Comparison of ENCODE assay signal across 11 cellular contexts in genomic region chr14:24308342-24309124, GRCh38. TPM values are rescaled to one million over a fixed set of nuclear protein-coding genes. Genes with fewer than 3 reads are reported as not detected.
DNase-seq lines count a peak whose midpoint lies in the region; ATAC-seq, FAIRE-seq and TF ChIP-seq lines count a peak whose summit lies in the region.
"Had no signal": no experiment of that assay in that cellular context is flagged by ENCODE, and none has a peak within 500 bp of the region (broad histone marks: within the 10 kb centered on the region; RNA-seq: fewer than 3 reads in every experiment).

No MANE protein-coding gene starts in this region.

- H3K4me3 ChIP-seq in HepG2 (replicated peaks in 1 of 3; ENCODE audit: insufficient read depth in 1 of 3, low read depth in 2 of 3, low read length in 3 of 3) (peak overlapping the region in 2 of 3 experiments; percentile 44 to 73; a peak in 3 of 6 replicates), transverse colon (no peak overlapping the region), esophagus muscularis mucosa (no peak overlapping the region)

- no peak for TF ChIP-seq EP300 in HepG2 (IDR thresholded peaks at IDR 0.05; ENCODE audit: low read depth in 2 of 2, low read length in 2 of 2)
- TF ChIP-seq EP300 in HepG2 (CRISPR knock-in tag; IDR thresholded peaks at IDR 0.05; ENCODE audit: borderline replicate concordance): no peak
- TF ChIP-seq EP300 in transverse colon (IDR thresholded peaks at IDR 0.05; ENCODE audit: low read depth): no peak
- TF ChIP-seq EP300 in esophagus muscularis mucosa (IDR thresholded peaks at IDR 0.05): no peak

- CTCF ChIA-PET in HepG2 (lab: Yijun Ruan, JAX; ENCODE audit: low intra/inter-chr PET ratio, low total read pairs): interaction anchor here (1.2 to 3.4 kb wide), 5 partner anchors 8 to 123 kb away, joined by 3 to 45 read pairs (median 7); partner anchors contain the start of genes DHRS1, MDP1, NOP9 and TINF2

- no peak for TF ChIP-seq CTCF in HepG2 (CRISPR knock-in tag; IDR thresholded peaks at IDR 0.05)
- TF ChIP-seq CTCF in transverse colon (IDR thresholded peaks at IDR 0.05): peak in 3 of 5 experiments; percentile 2 to 6 (median 4)
- TF ChIP-seq CTCF in esophagus muscularis mucosa (IDR thresholded peaks at IDR 0.05): peak in 1 of 3 experiments; percentile 10
- TF ChIP-seq CTCF in GM13977 (IDR thresholded peaks at IDR 0.05; ENCODE audit: extremely low read depth, insufficient read depth, missing control alignments): no peak

- peaks cover 23% of the 10 kb centered on the region for H3K36me3 Mint-ChIP-seq in activated naive CD4-positive, alpha-beta T cell treated with anti-CD3 and anti-CD28 coated beads, Interleukin-2, amount 50 U/mL, for 24 hours
- H3K36me3 Mint-ChIP-seq in activated T-helper 1 cell treated with anti-CD3 and anti-CD28 coated beads, Interleukin-12 subunit alpha, Interleukin-12 subunit beta, Interleukin-2, Interleukin-4 antibody, amounts not matched to agents 30 ng/mL and 10 ng/mL and 1 ng/mL, durations not matched to agents 14 hours and 24 hours and 36 hours (ENCODE audit: low read depth): peaks cover 61% of the 10 kb centered on the region

- H3K27ac ChIP-seq in HepG2 (ENCODE audit: extremely low read length, insufficient read depth, low read length) (peak overlapping the region; percentile 90), transverse colon (peak overlapping the region; percentile 70 to 78 (median 76)), esophagus muscularis mucosa (replicated peaks in 1 of 4) (no peak overlapping the region)

- no peak for FAIRE-seq in HepG2 (lab: Jason Lieb, UNC)
- FAIRE-seq: pancreas, TTC549 had no signal

- H3K79me2 ChIP-seq in HepG2 (ENCODE audit: insufficient read depth, low read length): peaks cover 9% of the 10 kb centered on the region

- no peak overlapping the region for H2AFZ ChIP-seq in HepG2 (ENCODE audit: low read length)

- TF ChIP-seq POLR2A in HepG2 (IDR thresholded peaks at IDR 0.05; ENCODE audit: insufficient read depth in 1 of 2, low read depth in 2 of 2, low read length in 2 of 2) (no peak), transverse colon (IDR thresholded peaks at IDR 0.05) (no peak), esophagus muscularis mucosa (IDR thresholded peaks at IDR 0.05; ENCODE audit: low read depth) (no peak)

- TF ChIP-seq RAD21 in HepG2 (CRISPR knock-in tag; IDR thresholded peaks at IDR 0.05): no peak

- peak overlapping the region; percentile 6 for H3K4me3 Mint-ChIP-seq in activated naive CD4-positive, alpha-beta T cell treated with anti-CD3 and anti-CD28 coated beads, Interleukin-2, amount 50 U/mL, for 24 hours
- H3K4me3 Mint-ChIP-seq in activated T-helper 1 cell treated with anti-CD3 and anti-CD28 coated beads, Interleukin-12 subunit alpha, Interleukin-12 subunit beta, Interleukin-2, Interleukin-4 antibody, amounts not matched to agents 30 ng/mL and 10 ng/mL and 1 ng/mL, durations not matched to agents 14 hours and 24 hours and 36 hours: peak overlapping the region; percentile 25

- no peaks in the 10 kb centered on the region for H3K9me3 ChIP-seq in HepG2 (ENCODE audit: low read length)
- no peaks in the 10 kb centered on the region for H3K9me3 ChIP-seq in transverse colon
- H3K9me3 ChIP-seq in esophagus muscularis mucosa: no peaks in the 10 kb centered on the region
- H3K9me3 ChIP-seq: pancreas had no signal

- H4K20me1 ChIP-seq in HepG2 (ENCODE audit: insufficient read depth, low read length): no peaks in the 10 kb centered on the region

- in situ Hi-C loops in HepG2 (cut with HindIII; ENCODE audit: extremely low pct_ligation_motif_present, low pct_unique_long_range_greater_than_20kb) (no loop called here), transverse colon (cut with MboI; ENCODE audit: low pct_ligation_motif_present in 1 of 4, low pct_unique_long_range_greater_than_20kb in 1 of 4, low sequenced_read_pairs in 3 of 4) (no loop called here), GM13977 (cut with MboI; ENCODE audit: low pct_unique_long_range_greater_than_20kb, low sequenced_read_pairs, unreplicated experiment) (no loop called here)

- peak overlapping the region; percentile 86 for H3K9ac ChIP-seq in HepG2 (ENCODE audit: insufficient read depth, low read depth, low read length)

- H3K4me2 ChIP-seq in HepG2 (ENCODE audit: low read depth, low read length): peak overlapping the region; percentile 92

- no TSS peak for BruUV-seq in HepG2 (replicated peaks; lab: Mats Ljungman, UMichigan)

- intact Hi-C loops in activated T-helper 1 cell treated with anti-CD3 and anti-CD28 coated beads, Interleukin-12 subunit alpha, Interleukin-12 subunit beta, Interleukin-2, Interleukin-4 antibody, amounts not matched to agents 30 ng/mL and 10 ng/mL and 1 ng/mL, durations not matched to agents 14 hours and 24 hours and 36 hours (cut with micrococcal nuclease): loop anchor here (1.0 kb wide), 3 partner anchors 9 to 92 kb away; partner anchors contain the start of genes DHRS1, MDP1 and NOP9
- intact Hi-C loops in HepG2 (cut with micrococcal nuclease; ENCODE audit: unreplicated experiment) (loop anchor here (2.0 kb wide), 1 partner anchor 66 kb away; the partner anchor contains the start of gene TINF2), transverse colon (cut with DNase I; ENCODE audit: low total_unique reads) (no loop called here), esophagus muscularis mucosa (cut with DNase I) (no loop called here)

- H3K4me1 ChIP-seq in HepG2 (ENCODE audit: insufficient read depth, low read length): peaks cover 48% of the 10 kb centered on the region
- peaks cover 19 to 54% (median 47%) of the 10 kb centered on the region in 4 donors for H3K4me1 ChIP-seq in transverse colon
- H3K4me1 ChIP-seq in esophagus muscularis mucosa: peaks cover 26 to 54% (median 43%) of the 10 kb centered on the region in 4 donors

- peaks cover 54% of the 10 kb centered on the region for H3K4me1 Mint-ChIP-seq in activated naive CD4-positive, alpha-beta T cell treated with anti-CD3 and anti-CD28 coated beads, Interleukin-2, amount 50 U/mL, for 24 hours
- peaks cover 58% of the 10 kb centered on the region for H3K4me1 Mint-ChIP-seq in activated T-helper 1 cell treated with anti-CD3 and anti-CD28 coated beads, Interleukin-12 subunit alpha, Interleukin-12 subunit beta, Interleukin-2, Interleukin-4 antibody, amounts not matched to agents 30 ng/mL and 10 ng/mL and 1 ng/mL, durations not matched to agents 14 hours and 24 hours and 36 hours (ENCODE audit: low read depth)

- H3K36me3 ChIP-seq in HepG2 (replicated peaks in 1 of 2; ENCODE audit: control insufficient read depth in 1 of 2, insufficient read depth in 2 of 2, low read length in 2 of 2): peaks cover 31 to 35% of the 10 kb centered on the region in 2 experiments
- H3K36me3 ChIP-seq in transverse colon: peaks cover 0 to 24% (median 12%) of the 10 kb centered on the region in 4 donors
- H3K36me3 ChIP-seq in esophagus muscularis mucosa: peaks cover 35 to 44% (median 41%) of the 10 kb centered on the region in 4 donors

- H3K27me3 ChIP-seq in HepG2 (ENCODE audit: control insufficient read depth in 1 of 2, insufficient read depth in 2 of 2, low read length in 2 of 2) (no peaks in the 10 kb centered on the region; a peak in 1 of 5 replicates), transverse colon (no peaks in the 10 kb centered on the region), esophagus muscularis mucosa (no peaks in the 10 kb centered on the region)
- H3K27me3 ChIP-seq: pancreas had no signal

- peak overlapping the region; percentile 31 for H3K27ac Mint-ChIP-seq in activated naive CD4-positive, alpha-beta T cell treated with anti-CD3 and anti-CD28 coated beads, Interleukin-2, amount 50 U/mL, for 24 hours
- H3K27ac Mint-ChIP-seq in activated T-helper 1 cell treated with anti-CD3 and anti-CD28 coated beads, Interleukin-12 subunit alpha, Interleukin-12 subunit beta, Interleukin-2, Interleukin-4 antibody, amounts not matched to agents 30 ng/mL and 10 ng/mL and 1 ng/mL, durations not matched to agents 14 hours and 24 hours and 36 hours: no peak overlapping the region

- POLR2A ChIA-PET in HepG2 (lab: Yijun Ruan, JAX): interaction anchor here (0.6 to 24.7 kb wide), 47 partner anchors 8 to 1002 kb away, joined by 3 to 850 read pairs (median 7); partner anchors contain the start of genes BCL2L2, CBLN3, CHMP4A and DCAF11

- 86% methylated on average over 7 of the region's 7 CpGs for WGBS in HepG2 (ENCODE audit: low lambda C conversion rate)
- 75 to 90% methylated on average over 4 to 7 of the region's 7 CpGs for WGBS in transverse colon (ENCODE audit: low coverage in 1 of 2), 2 donors
- WGBS in esophagus muscularis mucosa: 88% methylated on average over 7 of the region's 7 CpGs

- no peaks in the 10 kb centered on the region for H3K9me3 Mint-ChIP-seq in activated naive CD4-positive, alpha-beta T cell treated with anti-CD3 and anti-CD28 coated beads, Interleukin-2, amount 50 U/mL, for 24 hours
- H3K9me3 Mint-ChIP-seq in activated T-helper 1 cell treated with anti-CD3 and anti-CD28 coated beads, Interleukin-12 subunit alpha, Interleukin-12 subunit beta, Interleukin-2, Interleukin-4 antibody, amounts not matched to agents 30 ng/mL and 10 ng/mL and 1 ng/mL, durations not matched to agents 14 hours and 24 hours and 36 hours: no peaks in the 10 kb centered on the region

- DNase-seq in activated naive CD4-positive, alpha-beta T cell treated with anti-CD3 and anti-CD28 coated beads, Interleukin-2, amount 50 U/mL, for 16 hours: no peak
- DNase-seq in activated T-helper 1 cell treated with anti-CD3 and anti-CD28 coated beads, Interleukin-12 subunit alpha, Interleukin-12 subunit beta, Interleukin-2, Interleukin-4 antibody, amounts not matched to agents 30 ng/mL and 10 ng/mL and 1 ng/mL, durations not matched to agents 14 hours and 24 hours and 36 hours (ENCODE audit: low spot score): no peak
- no peak for DNase-seq in HepG2 (ENCODE audit: low spot score)
- DNase-seq in transverse colon: no peak
- no peak for DNase-seq in esophagus muscularis mucosa (ENCODE audit: extremely low spot score)
- no peak for DNase-seq in glomerular visceral epithelial cell (ENCODE audit: extremely low spot score)
- DNase-seq in GM13977 (ENCODE audit: low spot score): no peak

- ATAC-seq in HepG2: no peak; the same call in 1 of the 3 replicates

- no peaks in the 10 kb centered on the region for H3K27me3 Mint-ChIP-seq in activated naive CD4-positive, alpha-beta T cell treated with anti-CD3 and anti-CD28 coated beads, Interleukin-2, amount 50 U/mL, for 24 hours
- H3K27me3 Mint-ChIP-seq in activated T-helper 1 cell treated with anti-CD3 and anti-CD28 coated beads, Interleukin-12 subunit alpha, Interleukin-12 subunit beta, Interleukin-2, Interleukin-4 antibody, amounts not matched to agents 30 ng/mL and 10 ng/mL and 1 ng/mL, durations not matched to agents 14 hours and 24 hours and 36 hours (ENCODE audit: insufficient read depth): peaks cover 1% of the 10 kb centered on the region

RNA-seq across cellular contexts. Expression of gene CIDEB, which starts 0.8 kb away (rescaled TPM):
- 18.1 and 18.7 TPM in 2 replicates for total RNA-seq in activated T-helper 1 cell treated with anti-CD3 and anti-CD28 coated beads, Interleukin-12 subunit alpha, Interleukin-12 subunit beta, Interleukin-2, Interleukin-4 antibody, amounts not matched to agents 30 ng/mL and 10 ng/mL and 1 ng/mL, durations not matched to agents 14 hours and 24 hours and 36 hours
- total RNA-seq in HepG2 (2016; rRNA removed; fragmentation: Illumina TruSeq; extraction: Trizol) (22.4 and 35.8 TPM in 2 replicates), transverse colon (100 to 1,000 TPM in 1 of 4 donors, 10 to 100 TPM in 2, 1 to 10 TPM in 1; 6.7 to 168 (median 23.6) TPM), esophagus muscularis mucosa (10 to 100 TPM in 1 of 4 donors, 1 to 10 TPM in 3; 6.6 to 12.5 (median 8.1) TPM)
- total RNA-seq in HepG2 (2016; cell fraction: cytosol; rRNA removed; fragmentation: Illumina TruSeq; extraction: Trizol; ENCODE audit: low read depth): 7.4 and 8.6 TPM in 2 replicates
- 25.0 and 33.5 TPM in 2 replicates for total RNA-seq in HepG2 (2016; cell fraction: insoluble cytoplasmic fraction; rRNA removed; fragmentation: Illumina TruSeq; extraction: Trizol)
- 10.2 and 11.5 TPM in 2 replicates for total RNA-seq in HepG2 (2016; cell fraction: membrane; rRNA removed; fragmentation: Illumina TruSeq; extraction: Trizol)
- total RNA-seq in HepG2 (2016; cell fraction: nucleus; rRNA removed; fragmentation: Illumina TruSeq; extraction: Trizol): 35.1 and 36.7 TPM in 2 replicates
- polyA plus RNA-seq in HepG2 (2011; rRNA removed): 110 and 143 TPM in 2 replicates
- 88.2 and 112 TPM in 2 replicates for polyA plus RNA-seq in HepG2 (2011; cell fraction: cytosol; rRNA removed)
- 47.6 and 66.7 TPM in 2 replicates for polyA plus RNA-seq in HepG2 (2011; cell fraction: nucleus; rRNA removed)
- polyA plus RNA-seq in HepG2 (2012): 94.8 and 120 TPM in 2 replicates
- 15.9 and 18.8 TPM in 2 replicates for polyA plus RNA-seq in HepG2 (2016; cell fraction: cytosol; fragmentation: Illumina TruSeq; extraction: Trizol; ENCODE audit: low read depth)
- 56.4 and 59.4 TPM in 2 replicates for polyA plus RNA-seq in HepG2 (2016; cell fraction: insoluble cytoplasmic fraction; fragmentation: Illumina TruSeq; extraction: Trizol; ENCODE audit: low read depth)
- polyA plus RNA-seq in HepG2 (2016; cell fraction: membrane; fragmentation: Illumina TruSeq; extraction: Trizol; ENCODE audit: low read depth): 21.0 and 22.1 TPM in 2 replicates
- 101 TPM in 2 replicates for polyA plus RNA-seq in HepG2 (2016; cell fraction: nucleus; fragmentation: Illumina TruSeq; extraction: Trizol; ENCODE audit: insufficient read depth, low read depth)
- 15.9 and 85.1 TPM in 2 replicates for polyA minus RNA-seq in HepG2 (2011; rRNA and poly(A)+ RNA removed; ENCODE audit: low replicate concordance)
- 34.0 and 49.4 TPM in 2 replicates for polyA minus RNA-seq in HepG2 (2011; cell fraction: cytosol; rRNA and poly(A)+ RNA removed)
- polyA minus RNA-seq in HepG2 (2011; cell fraction: nucleus; rRNA and poly(A)+ RNA removed): 21.4 and 33.2 TPM in 2 replicates
- total RNA-seq: RPMI7951 had no signal

RNA-seq across cellular contexts. Expression of gene LTB4R2, which starts 1.4 kb away (rescaled TPM):
- 8.9 and 10.3 TPM in 2 replicates for total RNA-seq in activated T-helper 1 cell treated with anti-CD3 and anti-CD28 coated beads, Interleukin-12 subunit alpha, Interleukin-12 subunit beta, Interleukin-2, Interleukin-4 antibody, amounts not matched to agents 30 ng/mL and 10 ng/mL and 1 ng/mL, durations not matched to agents 14 hours and 24 hours and 36 hours
- total RNA-seq in HepG2 (2016; rRNA removed; fragmentation: Illumina TruSeq; extraction: Trizol) (1.4 and 6.9 TPM in 2 replicates), transverse colon (10 to 100 TPM in 1 of 4 donors, 1 to 10 TPM in 3; 4.4 to 81.5 (median 7.1) TPM), esophagus muscularis mucosa (1 to 10 TPM; 1.7 to 3.7 (median 2.4) TPM)
- total RNA-seq in HepG2 (2016; cell fraction: cytosol; rRNA removed; fragmentation: Illumina TruSeq; extraction: Trizol; ENCODE audit: low read depth): 0.40 and 0.44 TPM in 2 replicates
- total RNA-seq in HepG2 (2016; cell fraction: insoluble cytoplasmic fraction; rRNA removed; fragmentation: Illumina TruSeq; extraction: Trizol): 1.7 and 7.1 TPM in 2 replicates
- 0.93 and 1.2 TPM in 2 replicates for total RNA-seq in HepG2 (2016; cell fraction: membrane; rRNA removed; fragmentation: Illumina TruSeq; extraction: Trizol)
- total RNA-seq in HepG2 (2016; cell fraction: nucleus; rRNA removed; fragmentation: Illumina TruSeq; extraction: Trizol): 10.5 and 12.4 TPM in 2 replicates
- polyA plus RNA-seq in HepG2 (2011; rRNA removed): 3.9 and 6.1 TPM in 2 replicates
- polyA plus RNA-seq in HepG2 (2011; cell fraction: cytosol; rRNA removed): 0.65 and 1.5 TPM in 2 replicates
- 94.5 and 110 TPM in 2 replicates for polyA plus RNA-seq in HepG2 (2011; cell fraction: nucleus; rRNA removed)
- polyA plus RNA-seq in HepG2 (2012): 4.0 and 7.4 TPM in 2 replicates
- 0.31 and 0.36 TPM in 2 replicates for polyA plus RNA-seq in HepG2 (2016; cell fraction: cytosol; fragmentation: Illumina TruSeq; extraction: Trizol; ENCODE audit: low read depth)
- 1.1 and 1.5 TPM in 2 replicates for polyA plus RNA-seq in HepG2 (2016; cell fraction: insoluble cytoplasmic fraction; fragmentation: Illumina TruSeq; extraction: Trizol; ENCODE audit: low read depth)
- polyA plus RNA-seq in HepG2 (2016; cell fraction: membrane; fragmentation: Illumina TruSeq; extraction: Trizol; ENCODE audit: low read depth): 0.33 and 0.39 TPM in 2 replicates
- polyA plus RNA-seq in HepG2 (2016; cell fraction: nucleus; fragmentation: Illumina TruSeq; extraction: Trizol; ENCODE audit: insufficient read depth, low read depth): 19.7 and 20.2 TPM in 2 replicates
- polyA minus RNA-seq in HepG2 (2011; rRNA and poly(A)+ RNA removed; ENCODE audit: low replicate concordance): 7.7 and 12.0 TPM in 2 replicates
- 1.2 TPM in 2 replicates for polyA minus RNA-seq in HepG2 (2011; cell fraction: cytosol; rRNA and poly(A)+ RNA removed)
- 40.7 and 44.3 TPM in 2 replicates for polyA minus RNA-seq in HepG2 (2011; cell fraction: nucleus; rRNA and poly(A)+ RNA removed)

RNA-seq across cellular contexts. Expression of gene LTB4R, which starts 2.8 kb away (rescaled TPM):
- 10.1 and 11.1 TPM in 2 replicates for total RNA-seq in activated T-helper 1 cell treated with anti-CD3 and anti-CD28 coated beads, Interleukin-12 subunit alpha, Interleukin-12 subunit beta, Interleukin-2, Interleukin-4 antibody, amounts not matched to agents 30 ng/mL and 10 ng/mL and 1 ng/mL, durations not matched to agents 14 hours and 24 hours and 36 hours
- total RNA-seq in HepG2 (2016; rRNA removed; fragmentation: Illumina TruSeq; extraction: Trizol) (1.00 and 3.2 TPM in 2 replicates), transverse colon (1 to 10 TPM; 1.1 to 8.3 (median 6.2) TPM), esophagus muscularis mucosa (1 to 10 TPM in 3 of 4 donors, under 1 TPM in 1; 0.42 to 6.0 (median 2.9) TPM)
- 0.40 and 0.53 TPM in 2 replicates for total RNA-seq in HepG2 (2016; cell fraction: cytosol; rRNA removed; fragmentation: Illumina TruSeq; extraction: Trizol; ENCODE audit: low read depth)
- 0.25 and 2.9 TPM in 2 replicates for total RNA-seq in HepG2 (2016; cell fraction: insoluble cytoplasmic fraction; rRNA removed; fragmentation: Illumina TruSeq; extraction: Trizol)
- 0.55 and 0.59 TPM in 2 replicates for total RNA-seq in HepG2 (2016; cell fraction: membrane; rRNA removed; fragmentation: Illumina TruSeq; extraction: Trizol)
- 4.9 and 6.3 TPM in 2 replicates for total RNA-seq in HepG2 (2016; cell fraction: nucleus; rRNA removed; fragmentation: Illumina TruSeq; extraction: Trizol)
- 8.2 and 12.4 TPM in 2 replicates for polyA plus RNA-seq in HepG2 (2011; rRNA removed)
- polyA plus RNA-seq in HepG2 (2011; cell fraction: cytosol; rRNA removed): 1.2 and 1.9 TPM in 2 replicates
- polyA plus RNA-seq in HepG2 (2011; cell fraction: nucleus; rRNA removed): 89.0 and 109 TPM in 2 replicates
- polyA plus RNA-seq in HepG2 (2012): 9.0 and 9.1 TPM in 2 replicates
- polyA plus RNA-seq in HepG2 (2016; cell fraction: cytosol; fragmentation: Illumina TruSeq; extraction: Trizol; ENCODE audit: low read depth): 0.10 and 0.24 TPM in 2 replicates
- polyA plus RNA-seq in HepG2 (2016; cell fraction: insoluble cytoplasmic fraction; fragmentation: Illumina TruSeq; extraction: Trizol; ENCODE audit: low read depth): 0.76 and 0.87 TPM in 2 replicates
- 0.37 and 0.90 TPM in 2 replicates for polyA plus RNA-seq in HepG2 (2016; cell fraction: membrane; fragmentation: Illumina TruSeq; extraction: Trizol; ENCODE audit: low read depth)
- polyA plus RNA-seq in HepG2 (2016; cell fraction: nucleus; fragmentation: Illumina TruSeq; extraction: Trizol; ENCODE audit: insufficient read depth, low read depth): 22.4 and 23.6 TPM in 2 replicates
- polyA minus RNA-seq in HepG2 (2011; rRNA and poly(A)+ RNA removed; ENCODE audit: low replicate concordance): 13.2 and 32.8 TPM in 2 replicates
- 0.30 and 1.5 TPM in 2 replicates for polyA minus RNA-seq in HepG2 (2011; cell fraction: cytosol; rRNA and poly(A)+ RNA removed)
- polyA minus RNA-seq in HepG2 (2011; cell fraction: nucleus; rRNA and poly(A)+ RNA removed): 17.3 and 18.9 TPM in 2 replicates

RNA-seq across cellular contexts. Expression of gene NOP9, which starts 8.9 kb away (rescaled TPM):
- total RNA-seq in activated T-helper 1 cell treated with anti-CD3 and anti-CD28 coated beads, Interleukin-12 subunit alpha, Interleukin-12 subunit beta, Interleukin-2, Interleukin-4 antibody, amounts not matched to agents 30 ng/mL and 10 ng/mL and 1 ng/mL, durations not matched to agents 14 hours and 24 hours and 36 hours: 49.3 and 52.6 TPM in 2 replicates
- total RNA-seq in HepG2 (2016; rRNA removed; fragmentation: Illumina TruSeq; extraction: Trizol): 61.6 and 64.5 TPM in 2 replicates
- total RNA-seq in HepG2 (2016; cell fraction: cytosol; rRNA removed; fragmentation: Illumina TruSeq; extraction: Trizol; ENCODE audit: low read depth): 2.7 and 3.4 TPM in 2 replicates
- total RNA-seq in HepG2 (2016; cell fraction: insoluble cytoplasmic fraction; rRNA removed; fragmentation: Illumina TruSeq; extraction: Trizol): 58.5 and 62.7 TPM in 2 replicates
- total RNA-seq in HepG2 (2016; cell fraction: membrane; rRNA removed; fragmentation: Illumina TruSeq; extraction: Trizol): 11.3 and 12.5 TPM in 2 replicates
- 38.6 and 43.3 TPM in 2 replicates for total RNA-seq in HepG2 (2016; cell fraction: nucleus; rRNA removed; fragmentation: Illumina TruSeq; extraction: Trizol)
- 24.5 and 33.8 TPM in 2 replicates for polyA plus RNA-seq in HepG2 (2011; rRNA removed)
- 19.8 and 21.2 TPM in 2 replicates for polyA plus RNA-seq in HepG2 (2011; cell fraction: cytosol; rRNA removed)
- polyA plus RNA-seq in HepG2 (2011; cell fraction: nucleus; rRNA removed): 82.1 and 94.5 TPM in 2 replicates
- 28.7 and 29.6 TPM in 2 replicates for polyA plus RNA-seq in HepG2 (2012)
- polyA plus RNA-seq in HepG2 (2016; cell fraction: cytosol; fragmentation: Illumina TruSeq; extraction: Trizol; ENCODE audit: low read depth): 1.9 and 2.1 TPM in 2 replicates
- 38.5 and 40.4 TPM in 2 replicates for polyA plus RNA-seq in HepG2 (2016; cell fraction: insoluble cytoplasmic fraction; fragmentation: Illumina TruSeq; extraction: Trizol; ENCODE audit: low read depth)
- polyA plus RNA-seq in HepG2 (2016; cell fraction: membrane; fragmentation: Illumina TruSeq; extraction: Trizol; ENCODE audit: low read depth): 3.8 and 5.1 TPM in 2 replicates
- 39.2 and 41.4 TPM in 2 replicates for polyA plus RNA-seq in HepG2 (2016; cell fraction: nucleus; fragmentation: Illumina TruSeq; extraction: Trizol; ENCODE audit: insufficient read depth, low read depth)
- polyA minus RNA-seq in HepG2 (2011; rRNA and poly(A)+ RNA removed; ENCODE audit: low replicate concordance): 80.1 and 104 TPM in 2 replicates
- polyA minus RNA-seq in HepG2 (2011; cell fraction: cytosol; rRNA and poly(A)+ RNA removed): 32.3 and 42.1 TPM in 2 replicates
- polyA minus RNA-seq in HepG2 (2011; cell fraction: nucleus; rRNA and poly(A)+ RNA removed): 65.5 and 77.8 TPM in 2 replicates
- total RNA-seq in transverse colon: 10 to 100 TPM; 18.8 to 20.9 (median 19.3) TPM
- total RNA-seq in esophagus muscularis mucosa: 10 to 100 TPM; 16.6 to 29.2 (median 21.6) TPM

RNA-seq across cellular contexts. Expression of gene DHRS1, which starts 9.0 kb away (rescaled TPM):
- 7.5 TPM in 2 replicates for total RNA-seq in activated T-helper 1 cell treated with anti-CD3 and anti-CD28 coated beads, Interleukin-12 subunit alpha, Interleukin-12 subunit beta, Interleukin-2, Interleukin-4 antibody, amounts not matched to agents 30 ng/mL and 10 ng/mL and 1 ng/mL, durations not matched to agents 14 hours and 24 hours and 36 hours
- total RNA-seq in HepG2 (2016; rRNA removed; fragmentation: Illumina TruSeq; extraction: Trizol): 46.3 and 60.8 TPM in 2 replicates
- total RNA-seq in HepG2 (2016; cell fraction: cytosol; rRNA removed; fragmentation: Illumina TruSeq; extraction: Trizol; ENCODE audit: low read depth): 11.6 and 11.9 TPM in 2 replicates
- 42.0 and 55.8 TPM in 2 replicates for total RNA-seq in HepG2 (2016; cell fraction: insoluble cytoplasmic fraction; rRNA removed; fragmentation: Illumina TruSeq; extraction: Trizol)
- total RNA-seq in HepG2 (2016; cell fraction: membrane; rRNA removed; fragmentation: Illumina TruSeq; extraction: Trizol): 12.0 and 12.3 TPM in 2 replicates
- 49.1 and 52.1 TPM in 2 replicates for total RNA-seq in HepG2 (2016; cell fraction: nucleus; rRNA removed; fragmentation: Illumina TruSeq; extraction: Trizol)
- 49.8 and 52.2 TPM in 2 replicates for polyA plus RNA-seq in HepG2 (2011; rRNA removed)
- 67.8 and 85.2 TPM in 2 replicates for polyA plus RNA-seq in HepG2 (2011; cell fraction: cytosol; rRNA removed)
- 332 and 353 TPM in 2 replicates for polyA plus RNA-seq in HepG2 (2011; cell fraction: nucleus; rRNA removed)
- polyA plus RNA-seq in HepG2 (2012): 61.8 and 63.4 TPM in 2 replicates
- polyA plus RNA-seq in HepG2 (2016; cell fraction: cytosol; fragmentation: Illumina TruSeq; extraction: Trizol; ENCODE audit: low read depth): 5.3 and 7.0 TPM in 2 replicates
- 57.6 and 62.6 TPM in 2 replicates for polyA plus RNA-seq in HepG2 (2016; cell fraction: insoluble cytoplasmic fraction; fragmentation: Illumina TruSeq; extraction: Trizol; ENCODE audit: low read depth)
- polyA plus RNA-seq in HepG2 (2016; cell fraction: membrane; fragmentation: Illumina TruSeq; extraction: Trizol; ENCODE audit: low read depth): 8.9 and 12.3 TPM in 2 replicates
- 109 and 114 TPM in 2 replicates for polyA plus RNA-seq in HepG2 (2016; cell fraction: nucleus; fragmentation: Illumina TruSeq; extraction: Trizol; ENCODE audit: insufficient read depth, low read depth)
- 61.8 and 172 TPM in 2 replicates for polyA minus RNA-seq in HepG2 (2011; rRNA and poly(A)+ RNA removed; ENCODE audit: low replicate concordance)
- polyA minus RNA-seq in HepG2 (2011; cell fraction: cytosol; rRNA and poly(A)+ RNA removed): 39.8 and 45.8 TPM in 2 replicates
- polyA minus RNA-seq in HepG2 (2011; cell fraction: nucleus; rRNA and poly(A)+ RNA removed): 57.2 and 59.4 TPM in 2 replicates
- 100 to 1,000 TPM in 1 of 4 donors, 10 to 100 TPM in 3; 84.2 to 106 (median 94.6) TPM for total RNA-seq in transverse colon
- 10 to 100 TPM; 13.9 to 22.4 (median 19.2) TPM for total RNA-seq in esophagus muscularis mucosa

Comparison
In these comparisons a context has a peak if more than half of its experiments do, and no peak if none do; other contexts are left out.
1. H3K27ac ChIP-seq: peak in HepG2 (single experiment) and transverse colon (4 of 4); none in esophagus muscularis mucosa (0 of 4).
2. H3K4me3 ChIP-seq: peak in HepG2 (2 of 3); none in transverse colon (0 of 4) and esophagus muscularis mucosa (0 of 4).
3. CTCF ChIP-seq: peak in transverse colon (3 of 5); none in HepG2 (single experiment) and GM13977 (single experiment).
4. intact Hi-C loops: an anchor here in activated T-helper 1 cell treated with anti-CD3 and anti-CD28 coated beads, Interleukin-12 subunit alpha, Interleukin-12 subunit beta, Interleukin-2, Interleukin-4 antibody, amounts not matched to agents 30 ng/mL and 10 ng/mL and 1 ng/mL, durations not matched to agents 14 hours and 24 hours and 36 hours (1.0 kb wide) and HepG2 (2.0 kb wide); none called in transverse colon and esophagus muscularis mucosa.